Comparison of ENCODE assay signal across 2 cellular contexts in the genomic region with DNA sequence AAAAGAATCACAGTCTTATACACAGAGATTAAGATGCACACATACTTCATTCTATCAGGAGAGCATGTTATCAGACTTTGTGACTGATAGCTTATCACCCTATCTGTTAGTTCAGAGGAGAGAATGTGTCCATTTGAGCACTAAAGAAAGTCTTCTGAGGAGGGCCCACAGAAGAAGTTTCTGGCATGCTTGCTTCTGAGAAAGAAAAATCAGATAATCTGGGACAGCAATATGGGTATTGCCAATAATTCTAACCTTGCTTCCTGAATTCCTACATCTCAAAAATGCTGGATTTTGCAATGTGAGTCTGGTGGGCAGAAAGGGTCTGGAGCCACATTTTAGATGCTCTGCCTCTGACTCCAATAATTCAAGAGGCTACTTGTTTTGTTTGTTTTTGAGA.
TF ChIP-seq lines count a peak whose summit lies in the region.

No MANE protein-coding gene starts in this region.

TF ChIP-seq in A549, 52 proteins besides CTCF, POLR2A, EP300 and RAD21 (continued from another document):
- TF ChIP-seq POLR2AphosphoS2 (conservative IDR thresholded peaks at IDR 0.05; ENCODE audit: low read length) (no peak), ZSCAN20 (CRISPR knock-in tag; IDR thresholded peaks at IDR 0.05) (no peak)

TF ChIP-seq in IMR-90, 13 proteins besides CTCF, POLR2A, EP300 and RAD21:
- TF ChIP-seq FOS (IDR thresholded peaks at IDR 0.05; ENCODE audit: low read depth, low read length) (no peak), BHLHE40 (IDR thresholded peaks at IDR 0.05; ENCODE audit: low read depth, low read length) (no peak), SMC3 (IDR thresholded peaks at IDR 0.05; ENCODE audit: low read depth, low read length) (no peak), ELK1 (IDR thresholded peaks at IDR 0.05; ENCODE audit: borderline replicate concordance, low read depth, low read length) (no peak), RCOR1 (IDR thresholded peaks at IDR 0.05; ENCODE audit: insufficient replicate concordance, low read length) (no peak), MAFK (IDR thresholded peaks at IDR 0.05; ENCODE audit: low read depth, low read length) (no peak), NFE2L2 (IDR thresholded peaks at IDR 0.05; ENCODE audit: low read depth, low read length) (no peak), RFX5 (IDR thresholded peaks at IDR 0.05; ENCODE audit: low read depth, low read length) (no peak), CHD1 (IDR thresholded peaks at IDR 0.05; ENCODE audit: low read depth, low read length) (no peak), MXI1 (IDR thresholded peaks at IDR 0.05; ENCODE audit: borderline replicate concordance, low read depth, low read length) (no peak), CEBPB (IDR thresholded peaks at IDR 0.05; ENCODE audit: low read depth, low read length) (no peak), MAZ (IDR thresholded peaks at IDR 0.05; ENCODE audit: borderline replicate concordance, low read depth, low read length) (no peak), USF2 (IDR thresholded peaks at IDR 0.05; ENCODE audit: low read depth, low read length) (no peak)
